ENCODE assay signal across 8 cellular contexts in genomic region chr3:42579346-42579745, GRCh38. TPM values are rescaled to one million over a fixed set of nuclear protein-coding genes. Genes with fewer than 3 reads are reported as not detected.
DNase-seq lines count a peak whose midpoint lies in the region; ATAC-seq and TF ChIP-seq lines count a peak whose summit lies in the region.
"Not testable (repeated sequence)": the region's sequence is repeated elsewhere in the genome, so short reads cannot be mapped to it uniquely, and the experiment has no call there.

No MANE protein-coding gene starts in this region.

- peak overlapping the region; percentile 81 for H3K4me2 ChIP-seq in Karpas-422 (ENCODE audit: low read depth, low read length, poor library complexity, severe bottlenecking)
- peak overlapping the region; percentile 95 for H3K4me2 ChIP-seq in SU-DHL-6 (ENCODE audit: low read depth, low read length, poor library complexity, severe bottlenecking)
- peak overlapping the region; percentile 83 for H3K4me2 ChIP-seq in neural cell (ENCODE audit: low read length)

- H3K27ac ChIP-seq in CD4-positive, alpha-beta memory T cell (ENCODE audit: low read depth, low read length); Karpas-422 (ENCODE audit: low read length); SU-DHL-6 (ENCODE audit: low read depth, low read length); naive thymus-derived CD4-positive, alpha-beta T cell (ENCODE audit: low read depth, low read length); neural cell (ENCODE audit: low read length): not testable (repeated sequence)

- ATAC-seq in naive thymus-derived CD4-positive, alpha-beta T cell; stimulated activated memory B cell treated with anti-CD40 and anti-IgM and Interleukin-4, amounts not matched to agents 10 μg/mL and 1 μg/mL and 100 μg/mL, for 72 hours: not testable (repeated sequence)

- TF ChIP-seq EP300 in neural cell (conservative IDR thresholded peaks at IDR 0.05; ENCODE audit: poor library complexity, severe bottlenecking) = not testable (repeated sequence)

- not testable (repeated sequence) for H3K27me3 ChIP-seq in CD4-positive, alpha-beta memory T cell (ENCODE audit: insufficient read depth, low read length); Karpas-422 (ENCODE audit: low read length); SU-DHL-6 (ENCODE audit: low read length); naive thymus-derived CD4-positive, alpha-beta T cell (ENCODE audit: control insufficient read depth in 2 of 2, insufficient read depth in 2 of 2, low read length in 2 of 2); neural cell (ENCODE audit: insufficient read depth, low read depth, low read length)

- peak overlapping the region in 5 of 7 donors; percentile 53 to 99 (median 89) for H3K27ac Mint-ChIP-seq in CD4-positive, alpha-beta memory T cell
- H3K27ac Mint-ChIP-seq in activated CD4-positive, alpha-beta T cell treated with anti-CD3 and anti-CD28 coated beads, Interleukin-2, amount 10 ng/mL, durations not matched to agents 24 days and 14 days; MCF 10A (ENCODE audit: low read depth, unreplicated experiment): not testable (repeated sequence)
- peak overlapping the region in 6 of 9 donors; percentile 52 to 99 (median 83) for H3K27ac Mint-ChIP-seq in naive thymus-derived CD4-positive, alpha-beta T cell
- H3K27ac Mint-ChIP-seq in stimulated activated memory B cell treated with anti-CD40 and anti-IgM and Interleukin-4, amounts not matched to agents 10 μg/mL and 1 μg/mL and 100 μg/mL, for 72 hours = peak overlapping the region; percentile 89

- not testable (repeated sequence) for H4K20me1 ChIP-seq in Karpas-422 (ENCODE audit: insufficient read depth, low read depth, low read length); SU-DHL-6 (ENCODE audit: low read depth, low read length); neural cell (ENCODE audit: insufficient read depth)

- not testable (repeated sequence) for H3F3A ChIP-seq in SU-DHL-6 (ENCODE audit: insufficient read depth); neural cell (ENCODE audit: insufficient read depth, low read length, poor library complexity, severe bottlenecking)

- not testable (repeated sequence) for H3K36me3 ChIP-seq in CD4-positive, alpha-beta memory T cell (ENCODE audit: insufficient read depth, low read length); neural cell (ENCODE audit: insufficient read depth, low read length)
- H3K36me3 ChIP-seq in Karpas-422 (ENCODE audit: insufficient read depth, low read length) = peaks cover 33% of the 10 kb centered on the region
- H3K36me3 ChIP-seq in SU-DHL-6 (ENCODE audit: low read length) = peaks cover 18% of the 10 kb centered on the region
- H3K36me3 ChIP-seq in naive thymus-derived CD4-positive, alpha-beta T cell (ENCODE audit: control insufficient read depth in 2 of 3, insufficient read depth in 3 of 3, low read length in 3 of 3) = peaks cover 0 to 17% (median 0%) of the 10 kb centered on the region in 3 experiments

- not testable (repeated sequence) for H3K9me3 ChIP-seq in CD4-positive, alpha-beta memory T cell (ENCODE audit: control insufficient read depth in 1 of 2, low read length in 2 of 2); Karpas-422 (ENCODE audit: low read length); SU-DHL-6 (ENCODE audit: insufficient read depth, low read length); naive thymus-derived CD4-positive, alpha-beta T cell (ENCODE audit: control insufficient read depth in 2 of 3, low read length in 3 of 3); neural cell (ENCODE audit: low read length)

- POLR2A ChIA-PET in CD4-positive, alpha-beta memory T cell (lab: Charles Lee; ENCODE audit: partially characterized antibody) = interaction anchor here (0.7 to 1.0 kb wide), 3 partner anchors 11 to 93 kb away, joined by 3 to 5 read pairs (median 3); partner anchors contain the start of gene SS18L2
- POLR2A ChIA-PET in MCF 10A (lab: Yijun Ruan, JAX) = interaction anchor here (1.0 kb wide), 1 partner anchor 11 kb away, joined by 3 read pairs; the partner anchor contains the start of gene SS18L2
- POLR2A ChIA-PET in naive thymus-derived CD4-positive, alpha-beta T cell (lab: Charles Lee) = interaction anchor here (0.6 to 1.3 kb wide), 5 partner anchors 11 to 225 kb away, joined by 3 to 8 read pairs (median 3); partner anchors contain the start of genes HIGD1A, NKTR and SS18L2

- intact Hi-C loops in CD4-positive, alpha-beta memory T cell (cut with micrococcal nuclease) = loop anchor here (5.0 kb wide), 1 partner anchor 33 kb away; no protein-coding TSS in a partner anchor
- intact Hi-C loops in activated CD4-positive, alpha-beta T cell treated with anti-CD3 and anti-CD28 coated beads, Interleukin-2, amount 10 ng/mL, durations not matched to agents 24 days and 14 days (cut with micrococcal nuclease); MCF 10A (cut with micrococcal nuclease); naive thymus-derived CD4-positive, alpha-beta T cell (cut with micrococcal nuclease): not testable (repeated sequence)

- not testable (repeated sequence) for TF ChIP-seq RAD21 in neural cell (conservative IDR thresholded peaks at IDR 0.05)

- not testable (repeated sequence) for BruUV-seq in MCF 10A (replicated peaks; lab: Mats Ljungman, UMichigan)

- peaks cover 30 to 32% of the 10 kb centered on the region in 2 donors for H3K36me3 Mint-ChIP-seq in CD4-positive, alpha-beta memory T cell
- H3K36me3 Mint-ChIP-seq in activated CD4-positive, alpha-beta T cell treated with anti-CD3 and anti-CD28 coated beads, Interleukin-2, amount 10 ng/mL, durations not matched to agents 24 days and 14 days (ENCODE audit: low read depth) = peaks cover 36% of the 10 kb centered on the region
- H3K36me3 Mint-ChIP-seq in MCF 10A (ENCODE audit: insufficient read depth, unreplicated experiment) = peaks cover 30% of the 10 kb centered on the region
- peaks cover 11 to 43% (median 31%) of the 10 kb centered on the region in 5 donors for H3K36me3 Mint-ChIP-seq in naive thymus-derived CD4-positive, alpha-beta T cell
- peaks cover 39% of the 10 kb centered on the region for H3K36me3 Mint-ChIP-seq in stimulated activated memory B cell treated with anti-CD40 and anti-IgM and Interleukin-4, amounts not matched to agents 10 μg/mL and 1 μg/mL and 100 μg/mL, for 72 hours

- not testable (repeated sequence) for TF ChIP-seq CTCF in SU-DHL-6 (IDR thresholded peaks at IDR 0.05; ENCODE audit: insufficient read depth, low read length, poor library complexity, severe bottlenecking); MCF 10A (IDR thresholded peaks at IDR 0.05; ENCODE audit: unreplicated experiment); neural cell (IDR thresholded peaks at IDR 0.05; ENCODE audit: poor library complexity, severe bottlenecking)

- H3K4me3 Mint-ChIP-seq in CD4-positive, alpha-beta memory T cell = peak overlapping the region in 1 of 8 donors; percentile 31
- H3K4me3 Mint-ChIP-seq in activated CD4-positive, alpha-beta T cell treated with anti-CD3 and anti-CD28 coated beads, Interleukin-2, amount 10 ng/mL, durations not matched to agents 24 days and 14 days = peak overlapping the region; percentile 32
- H3K4me3 Mint-ChIP-seq in MCF 10A (ENCODE audit: unreplicated experiment) = peak overlapping the region; percentile 78
- peak overlapping the region in 1 of 10 donors; percentile 43 for H3K4me3 Mint-ChIP-seq in naive thymus-derived CD4-positive, alpha-beta T cell
- not testable (repeated sequence) for H3K4me3 Mint-ChIP-seq in stimulated activated memory B cell treated with anti-CD40 and anti-IgM and Interleukin-4, amounts not matched to agents 10 μg/mL and 1 μg/mL and 100 μg/mL, for 72 hours

- peaks cover 0 to 13% (median 8%) of the 10 kb centered on the region in 8 donors for H3K9me3 Mint-ChIP-seq in CD4-positive, alpha-beta memory T cell
- H3K9me3 Mint-ChIP-seq in activated CD4-positive, alpha-beta T cell treated with anti-CD3 and anti-CD28 coated beads, Interleukin-2, amount 10 ng/mL, durations not matched to agents 24 days and 14 days; MCF 10A (ENCODE audit: unreplicated experiment); stimulated activated memory B cell treated with anti-CD40 and anti-IgM and Interleukin-4, amounts not matched to agents 10 μg/mL and 1 μg/mL and 100 μg/mL, for 72 hours: not testable (repeated sequence)
- H3K9me3 Mint-ChIP-seq in naive thymus-derived CD4-positive, alpha-beta T cell = peaks cover 0 to 13% (median 9%) of the 10 kb centered on the region in 11 donors

- not testable (repeated sequence) for H3K9me2 ChIP-seq in Karpas-422 (replicated peaks; ENCODE audit: insufficient read depth, low read length); SU-DHL-6 (replicated peaks; ENCODE audit: insufficient read depth, low read length); neural cell (ENCODE audit: insufficient read depth, low read length)

- CTCF ChIA-PET in CD4-positive, alpha-beta memory T cell (lab: Charles Lee; ENCODE audit: partially characterized antibody) = interaction anchor here (1.0 to 1.6 kb wide), 2 partner anchors 21 to 78 kb away, joined by 3 to 4 read pairs; partner anchors contain the start of gene NKTR
- CTCF ChIA-PET in MCF 10A (lab: Yijun Ruan, JAX) = interaction anchor here (0.6 to 1.3 kb wide), 6 partner anchors 11 to 173 kb away, joined by 3 to 5 read pairs (median 4); partner anchors contain the start of genes NKTR and SS18L2
- CTCF ChIA-PET in naive thymus-derived CD4-positive, alpha-beta T cell (lab: Charles Lee) = interaction anchor here (0.6 to 1.3 kb wide), 2 partner anchors 10 to 252 kb away, joined by 3 to 4 read pairs; no protein-coding TSS in a partner anchor

- H3K9ac ChIP-seq in Karpas-422 (ENCODE audit: low read length) = peak overlapping the region; percentile 96; the same call in 1 of the 2 replicates
- not testable (repeated sequence) for H3K9ac ChIP-seq in SU-DHL-6 (ENCODE audit: low read length); neural cell (ENCODE audit: low read length)

- H2AFZ ChIP-seq in Karpas-422 (ENCODE audit: low read length); SU-DHL-6 (ENCODE audit: low read depth, low read length, severe bottlenecking); neural cell (ENCODE audit: low read depth, low read length): not testable (repeated sequence)

- not testable (repeated sequence) for H3K27me3 Mint-ChIP-seq in CD4-positive, alpha-beta memory T cell; activated CD4-positive, alpha-beta T cell treated with anti-CD3 and anti-CD28 coated beads, Interleukin-2, amount 10 ng/mL, durations not matched to agents 24 days and 14 days; MCF 10A (ENCODE audit: insufficient read depth, unreplicated experiment); naive thymus-derived CD4-positive, alpha-beta T cell; stimulated activated memory B cell treated with anti-CD40 and anti-IgM and Interleukin-4, amounts not matched to agents 10 μg/mL and 1 μg/mL and 100 μg/mL, for 72 hours

- H3K4me3 ChIP-seq in CD4-positive, alpha-beta memory T cell (ENCODE audit: low read length in 2 of 2); Karpas-422 (ENCODE audit: low read length); SU-DHL-6 (ENCODE audit: insufficient read depth, low read length, poor library complexity, severe bottlenecking); naive thymus-derived CD4-positive, alpha-beta T cell (ENCODE audit: low read length): not testable (repeated sequence)
- peak overlapping the region; percentile 89 for H3K4me3 ChIP-seq in neural cell (ENCODE audit: low read length)

- not testable (repeated sequence) for DNase-seq in CD4-positive, alpha-beta memory T cell; Karpas-422; activated CD4-positive, alpha-beta T cell treated with anti-CD3 and anti-CD28 coated beads, Interleukin-2, amount 10 ng/mL, durations not matched to agents 24 days and 14 days; MCF 10A (ENCODE audit: unreplicated experiment); naive thymus-derived CD4-positive, alpha-beta T cell

- H3K4me1 ChIP-seq in CD4-positive, alpha-beta memory T cell (ENCODE audit: insufficient read depth, low read length) = peaks cover 39% of the 10 kb centered on the region
- H3K4me1 ChIP-seq in Karpas-422 (ENCODE audit: low read length) = peaks cover 28% of the 10 kb centered on the region
- peaks cover 19 to 25% of the 10 kb centered on the region in 2 donors for H3K4me1 ChIP-seq in naive thymus-derived CD4-positive, alpha-beta T cell (ENCODE audit: control insufficient read depth in 2 of 2, insufficient read depth in 2 of 2, low read length in 2 of 2)

- peaks cover 82% of the 10 kb centered on the region for H3K79me2 ChIP-seq in Karpas-422 (ENCODE audit: low read length)
- peaks cover 27% of the 10 kb centered on the region for H3K79me2 ChIP-seq in SU-DHL-6 (ENCODE audit: insufficient read depth, low read length)
- H3K79me2 ChIP-seq in neural cell (replicated peaks; ENCODE audit: insufficient read depth, low read length) = peaks cover 58% of the 10 kb centered on the region

- H3K4me1 Mint-ChIP-seq in CD4-positive, alpha-beta memory T cell = peaks cover 44 to 73% (median 47%) of the 10 kb centered on the region in 4 donors
- peaks cover 40% of the 10 kb centered on the region for H3K4me1 Mint-ChIP-seq in activated CD4-positive, alpha-beta T cell treated with anti-CD3 and anti-CD28 coated beads, Interleukin-2, amount 10 ng/mL, durations not matched to agents 24 days and 14 days
- peaks cover 29% of the 10 kb centered on the region for H3K4me1 Mint-ChIP-seq in MCF 10A (ENCODE audit: insufficient read depth, unreplicated experiment)
- H3K4me1 Mint-ChIP-seq in naive thymus-derived CD4-positive, alpha-beta T cell = peaks cover 31 to 67% (median 64%) of the 10 kb centered on the region in 7 donors
- H3K4me1 Mint-ChIP-seq in stimulated activated memory B cell treated with anti-CD40 and anti-IgM and Interleukin-4, amounts not matched to agents 10 μg/mL and 1 μg/mL and 100 μg/mL, for 72 hours = peaks cover 59% of the 10 kb centered on the region

RNA-seq across cellular contexts. Expression of gene SEC22C, which starts 2.4 kb away (rescaled TPM):
- total RNA-seq in CD4-positive, alpha-beta memory T cell = 10 to 100 TPM; 55.8 to 56.6 TPM
- polyA plus RNA-seq in CD4-positive, alpha-beta memory T cell = 10 to 100 TPM; 53.1 to 70.3 TPM
- total RNA-seq in Karpas-422 (2014; rRNA removed; shearing (Covaris generic); ENCODE audit: low replicate concordance) = 36.4 and 49.8 TPM in 2 replicates
- total RNA-seq in activated CD4-positive, alpha-beta T cell treated with anti-CD3 and anti-CD28 coated beads, Interleukin-2, amount 10 ng/mL, durations not matched to agents 24 days and 14 days = 36.3 and 39.6 TPM in 2 replicates
- 52.1 and 55.7 TPM in 2 replicates for total RNA-seq in MCF 10A (2022)
- total RNA-seq in naive thymus-derived CD4-positive, alpha-beta T cell = 10 to 100 TPM; 39.7 to 54.8 (median 51.3) TPM
- 10 to 100 TPM; 38.0 to 50.4 TPM for polyA plus RNA-seq in naive thymus-derived CD4-positive, alpha-beta T cell
- polyA plus RNA-seq in neural cell = 82.4 and 93.6 TPM in 2 replicates
- 77.2 and 78.9 TPM in 2 replicates for polyA minus RNA-seq in neural cell

RNA-seq across cellular contexts. Expression of gene SS18L2, which starts 11.3 kb away (rescaled TPM):
- 10 to 100 TPM; 51.0 to 61.9 TPM for total RNA-seq in CD4-positive, alpha-beta memory T cell
- polyA plus RNA-seq in CD4-positive, alpha-beta memory T cell = 100 to 1,000 TPM; 150 to 159 TPM
- total RNA-seq in Karpas-422 (2014; rRNA removed; shearing (Covaris generic); ENCODE audit: low replicate concordance) = 57.5 and 105 TPM in 2 replicates
- total RNA-seq in activated CD4-positive, alpha-beta T cell treated with anti-CD3 and anti-CD28 coated beads, Interleukin-2, amount 10 ng/mL, durations not matched to agents 24 days and 14 days = 66.6 and 66.8 TPM in 2 replicates
- total RNA-seq in MCF 10A (2022) = 22.1 and 26.2 TPM in 2 replicates
- 10 to 100 TPM; 31.3 to 60.9 (median 38.9) TPM for total RNA-seq in naive thymus-derived CD4-positive, alpha-beta T cell
- 100 to 1,000 TPM in 1 of 2 donors, 10 to 100 TPM in 1; 75.6 to 117 TPM for polyA plus RNA-seq in naive thymus-derived CD4-positive, alpha-beta T cell
- 72.2 and 72.9 TPM in 2 replicates for polyA plus RNA-seq in neural cell
- 32.8 and 33.1 TPM in 2 replicates for polyA minus RNA-seq in neural cell

RNA-seq across cellular contexts. Expression of gene NKTR, which starts 21.1 kb away (rescaled TPM):
- total RNA-seq in CD4-positive, alpha-beta memory T cell = 100 to 1,000 TPM; 256 to 269 TPM
- polyA plus RNA-seq in CD4-positive, alpha-beta memory T cell = 10 to 100 TPM in 1 of 2 donors, 1 to 10 TPM in 1; 8.9 to 23.2 TPM
- total RNA-seq in Karpas-422 (2014; rRNA removed; shearing (Covaris generic); ENCODE audit: low replicate concordance) = 103 and 178 TPM in 2 replicates
- 79.5 and 80.9 TPM in 2 replicates for total RNA-seq in activated CD4-positive, alpha-beta T cell treated with anti-CD3 and anti-CD28 coated beads, Interleukin-2, amount 10 ng/mL, durations not matched to agents 24 days and 14 days
- 63.4 and 63.5 TPM in 2 replicates for total RNA-seq in MCF 10A (2022)
- total RNA-seq in naive thymus-derived CD4-positive, alpha-beta T cell = 100 to 1,000 TPM; 110 to 275 (median 238) TPM
- polyA plus RNA-seq in naive thymus-derived CD4-positive, alpha-beta T cell = 10 to 100 TPM; 10.9 to 12.0 TPM
- 227 and 242 TPM in 2 replicates for polyA plus RNA-seq in neural cell
- 347 and 399 TPM in 2 replicates for polyA minus RNA-seq in neural cell
